In genomic region chr11:106047636-106048035, GRCh38 we compare ENCODE assay signal across 14 cellular contexts. TPM values are rescaled to one million over a fixed set of nuclear protein-coding genes. Genes with fewer than 3 reads are reported as not detected.
DNase-seq lines count a peak whose midpoint lies in the region; ATAC-seq and TF ChIP-seq lines count a peak whose summit lies in the region.
"Had no signal": no experiment of that assay in that cellular context is flagged by ENCODE, and none has a peak within 500 bp of the region (broad histone marks: within the 10 kb centered on the region; RNA-seq: fewer than 3 reads in every experiment).

No MANE protein-coding gene starts in this region.

- H2AFZ ChIP-seq in PC-3 (ENCODE audit: low read length) (no peak overlapping the region), mesenchymal stem cell (ENCODE audit: low read depth, low read length) (no peak overlapping the region)

- H4K20me1 ChIP-seq in PC-3 (ENCODE audit: low read length): no peaks in the 10 kb centered on the region
- H4K20me1 ChIP-seq: BLaER1 treated with 17β-estradiol and CSF1 and Interleukin-3, amounts not matched to agents 10 nM and 100 nM had no signal

- H3K4me3 ChIP-seq in PC-3 (ENCODE audit: low read length): no peak overlapping the region
- no peak overlapping the region for H3K4me3 ChIP-seq in mesenchymal stem cell (ENCODE audit: insufficient read depth in 1 of 2, low read depth in 1 of 2, low read length in 2 of 2)
- H3K4me3 ChIP-seq: BLaER1 treated with 17β-estradiol and CSF1 and Interleukin-3, amounts not matched to agents 10 nM and 100 nM had no signal

- no peaks in the 10 kb centered on the region for H3K9me3 Mint-ChIP-seq in effector memory CD8-positive, alpha-beta T cell
- H3K9me3 Mint-ChIP-seq: CD4-positive, alpha-beta T cell; H9 had no signal

- CTCF ChIA-PET in PC-3 (lab: Charles Lee): no interaction called here

- H3K23ac ChIP-seq in mesenchymal stem cell (ENCODE audit: low read length in 2 of 2): no peak overlapping the region

- H2BK120ac ChIP-seq in mesenchymal stem cell (ENCODE audit: low read depth, low read length): no peak overlapping the region

- H3K36me3 Mint-ChIP-seq in effector memory CD8-positive, alpha-beta T cell (ENCODE audit: insufficient read depth): no peaks in the 10 kb centered on the region

- no peak overlapping the region for H2BK15ac ChIP-seq in mesenchymal stem cell (ENCODE audit: low read depth, poor library complexity, severe bottlenecking)

- no peaks in the 10 kb centered on the region for H3K9me2 ChIP-seq in PC-3 (replicated peaks; ENCODE audit: low read length)

- peaks cover 7 to 13% of the 10 kb centered on the region in 2 donors for H3K27me3 Mint-ChIP-seq in effector memory CD8-positive, alpha-beta T cell

- DNase-seq in ACHN: peak; percentile 48
- DNase-seq in PC-3: no peak
- DNase-seq in glomerular visceral epithelial cell (ENCODE audit: extremely low spot score): peak; percentile 1
- DNase-seq in mesenchymal stem cell: no peak
- no peak for DNase-seq in hypothalamus (lab: John Stamatoyannopoulos, UW)
- DNase-seq in effector memory CD8-positive, alpha-beta T cell: no peak
- DNase-seq: 8988T; CD4-positive, alpha-beta T cell; DMS79; EL; GOT3; H9 had no signal

- H3K27ac Mint-ChIP-seq in effector memory CD8-positive, alpha-beta T cell: no peak overlapping the region
- H3K27ac Mint-ChIP-seq: CD4-positive, alpha-beta T cell; H9 had no signal

- H3K4me3 Mint-ChIP-seq in effector memory CD8-positive, alpha-beta T cell: no peak overlapping the region
- H3K4me3 Mint-ChIP-seq: CD4-positive, alpha-beta T cell; H9 had no signal

- H3K27ac ChIP-seq in PC-3 (ENCODE audit: low read length) (no peak overlapping the region), mesenchymal stem cell (ENCODE audit: low read length, poor library complexity, severe bottlenecking) (peak overlapping the region; percentile 70)
- H3K27ac ChIP-seq: BLaER1 treated with 17β-estradiol and CSF1 and Interleukin-3, amounts not matched to agents 10 nM and 100 nM had no signal

- H3K4ac ChIP-seq in mesenchymal stem cell (ENCODE audit: low read depth in 1 of 2, low read length in 2 of 2): no peak overlapping the region

- no peak overlapping the region for H2AK5ac ChIP-seq in mesenchymal stem cell (ENCODE audit: low read length, severe bottlenecking)

- H2BK5ac ChIP-seq in mesenchymal stem cell (ENCODE audit: low read depth, low read length, poor library complexity, severe bottlenecking): no peak overlapping the region

- H3K79me1 ChIP-seq in mesenchymal stem cell (replicated peaks; ENCODE audit: low read length, poor library complexity, severe bottlenecking): no peaks in the 10 kb centered on the region

- in situ Hi-C loops in ACHN (cut with HindIII; ENCODE audit: low pct_ligation_motif_present, low pct_unique_long_range_greater_than_20kb, low sequenced_read_pairs): no loop called here

- no peaks in the 10 kb centered on the region for H3F3A ChIP-seq in PC-3 (ENCODE audit: low read length, unreplicated experiment)

- H3K27me3 ChIP-seq in PC-3 (ENCODE audit: low read length): no peaks in the 10 kb centered on the region
- no peaks in the 10 kb centered on the region for H3K27me3 ChIP-seq in mesenchymal stem cell (ENCODE audit: control insufficient read depth in 1 of 2, insufficient read depth in 1 of 2, low read length in 2 of 2)
- H3K27me3 ChIP-seq: BLaER1 treated with 17β-estradiol and CSF1 and Interleukin-3, amounts not matched to agents 10 nM and 100 nM had no signal

- no peak overlapping the region for H3K18ac ChIP-seq in mesenchymal stem cell (ENCODE audit: low read depth in 1 of 2, low read length in 2 of 2)

- ATAC-seq in PC-3 (peak; percentile 42; the same call in 1 of the 2 replicates), GM18873 (IDR thresholded peaks at IDR 0.05; ENCODE audit: low FRiP score, unreplicated experiment) (no peak)
- ATAC-seq in effector memory CD8-positive, alpha-beta T cell (replicated peaks): no peak

- H3K9ac ChIP-seq in PC-3 (ENCODE audit: low read length) (no peak overlapping the region), mesenchymal stem cell (ENCODE audit: low read length) (no peak overlapping the region)
- H3K9ac ChIP-seq: BLaER1 treated with 17β-estradiol and CSF1 and Interleukin-3, amounts not matched to agents 10 nM and 100 nM had no signal

- H3K4me1 ChIP-seq in PC-3 (ENCODE audit: insufficient read depth, low read length) (no peaks in the 10 kb centered on the region), mesenchymal stem cell (ENCODE audit: control insufficient read depth, insufficient read depth, low read depth, low read length) (no peaks in the 10 kb centered on the region)
- H3K4me1 ChIP-seq: BLaER1 treated with 17β-estradiol and CSF1 and Interleukin-3, amounts not matched to agents 10 nM and 100 nM had no signal

- intact Hi-C loops in PC-3 (cut with micrococcal nuclease): no loop called here

- H2BK12ac ChIP-seq in mesenchymal stem cell (ENCODE audit: low read length in 2 of 2): no peak overlapping the region

- H3K4me1 Mint-ChIP-seq in effector memory CD8-positive, alpha-beta T cell (ENCODE audit: low read depth in 2 of 2): no peaks in the 10 kb centered on the region

- H3K79me2 ChIP-seq in PC-3 (ENCODE audit: low read length): no peaks in the 10 kb centered on the region

- no peak overlapping the region for H4K91ac ChIP-seq in mesenchymal stem cell (ENCODE audit: low read length)

- H3K14ac ChIP-seq in mesenchymal stem cell (ENCODE audit: low read length in 2 of 2): no peak overlapping the region

- H3K9me3 ChIP-seq in PC-3 (ENCODE audit: low read length) (no peaks in the 10 kb centered on the region), mesenchymal stem cell (ENCODE audit: control insufficient read depth, low read length) (no peaks in the 10 kb centered on the region)
- H3K9me3 ChIP-seq: BLaER1 treated with 17β-estradiol and CSF1 and Interleukin-3, amounts not matched to agents 10 nM and 100 nM had no signal

- no TSS peak for BruUV-seq in PC-3 (replicated peaks; lab: Mats Ljungman, UMichigan)

- H3K36me3 ChIP-seq in PC-3 (ENCODE audit: low read depth, low read length) (no peaks in the 10 kb centered on the region), mesenchymal stem cell (ENCODE audit: control insufficient read depth in 1 of 2, insufficient read depth in 2 of 2, low read depth in 1 of 2, low read length in 2 of 2) (no peaks in the 10 kb centered on the region)
- H3K36me3 ChIP-seq: BLaER1 treated with 17β-estradiol and CSF1 and Interleukin-3, amounts not matched to agents 10 nM and 100 nM had no signal

- POLR2A ChIA-PET in PC-3 (lab: Charles Lee; ENCODE audit: unreplicated experiment): no interaction called here

- no peak overlapping the region for H4K8ac ChIP-seq in mesenchymal stem cell (ENCODE audit: low read length)

- H3K4me2 ChIP-seq in PC-3 (ENCODE audit: low read length): no peak overlapping the region
- H3K4me2 ChIP-seq in mesenchymal stem cell (ENCODE audit: low read length, poor library complexity, severe bottlenecking): no peak overlapping the region
- H3K4me2 ChIP-seq: BLaER1 treated with 17β-estradiol and CSF1 and Interleukin-3, amounts not matched to agents 10 nM and 100 nM had no signal

- no peak for TF ChIP-seq CTCF in PC-3 (conservative IDR thresholded peaks at IDR 0.05; ENCODE audit: low read depth, low read length)

RNA-seq across cellular contexts. Expression of gene MSANTD4, which starts 25.6 kb away (rescaled TPM):
- 18.0 and 33.7 TPM in 2 replicates for total RNA-seq in PC-3 (2014; rRNA removed)
- polyA plus RNA-seq in mesenchymal stem cell (2013, experiment 1 of 2): 24.9 TPM
- 25.1 TPM for polyA plus RNA-seq in mesenchymal stem cell (2013, experiment 2 of 2)

RNA-seq across cellular contexts. Expression of gene KBTBD3, which starts 29.5 kb away (rescaled TPM):
- 2.0 and 3.9 TPM in 2 replicates for total RNA-seq in PC-3 (2014; rRNA removed)
- polyA plus RNA-seq in mesenchymal stem cell (2013, experiment 1 of 2): 3.2 TPM
- polyA plus RNA-seq in mesenchymal stem cell (2013, experiment 2 of 2): 3.3 TPM

RNA-seq across cellular contexts. Expression of gene AASDHPPT, which starts 29.8 kb away (rescaled TPM):
- total RNA-seq in PC-3 (2014; rRNA removed): 27.7 and 44.2 TPM in 2 replicates
- 27.3 TPM for polyA plus RNA-seq in mesenchymal stem cell (2013, experiment 1 of 2)
- polyA plus RNA-seq in mesenchymal stem cell (2013, experiment 2 of 2): 29.6 TPM

Comparison
In these comparisons a context has a peak if more than half of its experiments do, and no peak if none do; other contexts are left out.
1. DNase-seq: peak in ACHN (single experiment) and glomerular visceral epithelial cell (single experiment); none in PC-3 (single experiment), mesenchymal stem cell (single experiment), hypothalamus (0 of 51) and effector memory CD8-positive, alpha-beta T cell (0 of 3).